In the genomic region with DNA sequence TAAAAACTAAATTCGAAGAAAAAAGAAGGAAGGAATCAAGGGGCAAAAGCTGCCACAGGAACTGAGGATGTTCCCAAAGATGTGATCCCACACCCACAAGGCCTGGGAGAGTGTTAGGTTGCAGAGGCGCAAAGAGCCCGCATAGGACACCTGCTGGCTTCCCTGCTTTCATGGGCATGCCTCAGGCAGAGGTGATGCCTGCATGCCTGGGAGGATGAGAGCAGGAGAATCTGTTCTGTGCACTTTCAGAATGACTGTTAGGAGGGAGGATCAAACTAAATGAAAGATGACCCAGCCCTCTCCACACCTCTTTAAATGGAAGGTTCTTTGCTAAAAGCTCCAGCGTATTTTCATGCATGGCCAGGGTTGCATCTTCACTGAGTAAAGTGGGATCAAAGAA, we compare ENCODE assay signal across 1 cellular context.
TF ChIP-seq lines count a peak whose summit lies in the region.

No MANE protein-coding gene starts in this region.

TF ChIP-seq in GM23338, 12 proteins besides CTCF, POLR2A, EP300 and RAD21 (continued from another document):
- TF ChIP-seq CREB1 (CRISPR knock-in tag; IDR thresholded peaks at IDR 0.05; ENCODE audit: low read depth) (no peak), EZH2phosphoT487 (IDR thresholded peaks at IDR 0.05; ENCODE audit: unreplicated experiment) (no peak), JUNB (IDR thresholded peaks at IDR 0.05; ENCODE audit: unreplicated experiment) (no peak), NANOG (IDR thresholded peaks at IDR 0.05; ENCODE audit: borderline replicate concordance) (no peak), STAT1 (IDR thresholded peaks at IDR 0.05; ENCODE audit: unreplicated experiment) (no peak), ZNF331 (CRISPR knock-in tag; IDR thresholded peaks at IDR 0.05; ENCODE audit: low read depth) (no peak)
